Comparison of ENCODE assay signal across 11 cellular contexts in the genomic region with DNA sequence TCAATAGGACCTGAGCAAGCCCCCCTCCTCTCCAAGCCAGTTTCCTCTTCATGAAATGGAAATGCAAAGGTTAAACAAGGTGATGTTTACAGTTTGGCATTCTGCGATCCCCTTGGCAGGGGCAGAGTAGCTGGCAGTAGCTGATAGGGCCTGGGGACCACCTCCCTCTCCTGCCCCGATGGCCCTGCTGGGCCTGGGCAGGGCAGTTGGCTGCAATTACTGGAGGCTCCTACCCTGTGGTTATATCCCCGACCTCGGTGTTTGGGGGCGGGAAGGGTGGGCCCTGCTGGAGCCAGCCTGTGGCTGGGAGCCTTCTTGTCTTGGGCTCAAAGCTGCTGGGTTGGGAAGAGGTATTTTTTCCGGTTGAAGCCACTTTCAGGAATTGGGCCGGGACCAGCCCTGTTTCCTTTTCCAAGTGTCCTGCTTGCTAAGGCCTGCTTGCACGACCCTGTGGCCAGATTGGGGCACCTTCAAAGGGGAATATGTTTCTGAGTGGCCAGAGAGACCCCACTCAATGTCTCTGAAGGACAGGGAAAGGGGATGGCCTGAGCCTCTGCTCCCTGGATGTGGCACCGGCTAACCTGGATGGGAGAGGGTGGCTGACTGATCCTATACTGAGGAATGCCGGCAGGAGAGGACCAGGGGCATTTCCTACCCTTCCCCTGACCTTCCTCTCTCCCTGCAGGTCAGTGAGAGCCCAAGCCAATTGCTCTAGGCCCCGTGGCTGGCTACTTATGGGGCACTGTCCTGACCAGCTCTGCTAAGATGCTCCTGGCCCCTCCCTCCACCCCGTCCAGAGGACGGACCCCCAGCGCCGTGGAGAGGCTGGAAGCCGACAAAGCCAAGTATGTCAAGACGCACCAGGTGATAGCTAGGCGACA. TPM values are rescaled to one million over a fixed set of nuclear protein-coding genes. Genes with fewer than 3 reads are reported as not detected.
A peak's percentile ranks its signal among the peaks of the same experiment; 100 is the strongest.
DNase-seq lines count a peak whose midpoint lies in the region; ATAC-seq, FAIRE-seq and TF ChIP-seq lines count a peak whose summit lies in the region.
"Had no signal": no experiment of that assay in that cellular context is flagged by ENCODE, and none has a peak within 500 bp of the region (broad histone marks: within the 10 kb centered on the region; RNA-seq: fewer than 3 reads in every experiment).

No MANE protein-coding gene starts in this region.

- H3K4me3 Mint-ChIP-seq in chondrocyte (ENCODE audit: unreplicated experiment) = peak overlapping the region; percentile 51
- H3K4me3 Mint-ChIP-seq in stimulated activated effector memory CD8-positive, alpha-beta T cell treated with anti-CD3 and anti-CD28 coated beads, Interleukin-12 subunit alpha, Interleukin-12 subunit beta, amount 100 ng/mL, for 72 hours = peak overlapping the region; percentile 43

- no peaks in the 10 kb centered on the region for H3K36me3 ChIP-seq in HUES48 (ENCODE audit: control insufficient read depth, insufficient read depth, low read length)
- H3K36me3 ChIP-seq in left lung = no peaks in the 10 kb centered on the region

- no peaks in the 10 kb centered on the region for H3K9me3 ChIP-seq in HUES48 (ENCODE audit: control insufficient read depth, insufficient read depth, low read length)
- H3K9me3 ChIP-seq in left lung = no peaks in the 10 kb centered on the region

- H3K9ac ChIP-seq in HUES48 (ENCODE audit: low read depth, low read length) = no peak overlapping the region

- no peak for TF ChIP-seq CTCF in chondrocyte (IDR thresholded peaks at IDR 0.05)
- TF ChIP-seq CTCF in left lung (IDR thresholded peaks at IDR 0.05) = no peak

- no peaks in the 10 kb centered on the region for H3K9me3 Mint-ChIP-seq in chondrocyte (ENCODE audit: low read depth)
- H3K9me3 Mint-ChIP-seq in stimulated activated effector memory CD8-positive, alpha-beta T cell treated with anti-CD3 and anti-CD28 coated beads, Interleukin-12 subunit alpha, Interleukin-12 subunit beta, amount 100 ng/mL, for 72 hours = no peaks in the 10 kb centered on the region

- peaks cover 3% of the 10 kb centered on the region for H3K27me3 Mint-ChIP-seq in chondrocyte (ENCODE audit: low read depth)

- peak overlapping the region; percentile 58; the same call in 1 of the 2 replicates for H3K4me3 ChIP-seq in HUES48 (ENCODE audit: low read depth, low read length)
- H3K4me3 ChIP-seq in left lung = peak overlapping the region; percentile 29 to 53

- ATAC-seq in left lung = no peak
- no peak for ATAC-seq in stimulated activated effector memory CD8-positive, alpha-beta T cell treated with anti-CD3 and anti-CD28 coated beads, Interleukin-12 subunit alpha, Interleukin-12 subunit beta, amount 100 ng/mL, for 72 hours
- no peak for ATAC-seq in GM21423 (IDR thresholded peaks at IDR 0.05; ENCODE audit: unreplicated experiment)

- H3K36me3 Mint-ChIP-seq in chondrocyte (ENCODE audit: low read depth) = no peaks in the 10 kb centered on the region
- H3K36me3 Mint-ChIP-seq in stimulated activated effector memory CD8-positive, alpha-beta T cell treated with anti-CD3 and anti-CD28 coated beads, Interleukin-12 subunit alpha, Interleukin-12 subunit beta, amount 100 ng/mL, for 72 hours = no peaks in the 10 kb centered on the region

- H3K4me1 ChIP-seq in HUES48 (ENCODE audit: control insufficient read depth, insufficient read depth, low read length) (peaks cover 40% of the 10 kb centered on the region), left lung (peaks cover 0 to 30% of the 10 kb centered on the region in 2 donors)

- intact Hi-C loops in left lung (cut with DNase I) = loop anchor here in 1 of 2 donors (10.0 kb wide), 1 partner anchor 126 kb away; no protein-coding TSS in a partner anchor

- H3K27me3 ChIP-seq in HUES48 (ENCODE audit: control insufficient read depth, insufficient read depth, low read length) (peaks cover 88% of the 10 kb centered on the region), left lung (peaks cover 0 to 87% of the 10 kb centered on the region in 2 donors)

- no peak for FAIRE-seq in GM12892 (lab: Jason Lieb, UNC)
- FAIRE-seq: TTC549 had no signal

- no peak for TF ChIP-seq POLR2A in GM12892 (IDR thresholded peaks at IDR 0.05; ENCODE audit: low read depth, low read length)

- H3K4me1 Mint-ChIP-seq in chondrocyte (ENCODE audit: low read depth) = peaks cover 26% of the 10 kb centered on the region
- H3K4me1 Mint-ChIP-seq in stimulated activated effector memory CD8-positive, alpha-beta T cell treated with anti-CD3 and anti-CD28 coated beads, Interleukin-12 subunit alpha, Interleukin-12 subunit beta, amount 100 ng/mL, for 72 hours = peaks cover 15% of the 10 kb centered on the region

- H3K27ac ChIP-seq in HUES48 (ENCODE audit: low read depth, low read length) = no peak overlapping the region
- peak overlapping the region in 1 of 2 donors; percentile 50 for H3K27ac ChIP-seq in left lung

- DNase-seq in chondrocyte (ENCODE audit: low spot score) = peak; percentile 57
- DNase-seq in left lung = no peak
- DNase-seq in stimulated activated effector memory CD8-positive, alpha-beta T cell treated with anti-CD3 and anti-CD28 coated beads, Interleukin-12 subunit alpha, Interleukin-12 subunit beta, amount 100 ng/mL, for 72 hours (ENCODE audit: low spot score in 2 of 2) = no peak
- DNase-seq in inferior parietal cortex (ENCODE audit: extremely low spot score) = no peak
- no peak for DNase-seq in ureter (ENCODE audit: low spot score)
- DNase-seq in GM12892 (ENCODE audit: insufficient read length) = no peak
- DNase-seq: NCI-H2171 had no signal

- H3K27ac Mint-ChIP-seq in chondrocyte (ENCODE audit: unreplicated experiment) = no peak overlapping the region
- H3K27ac Mint-ChIP-seq in stimulated activated effector memory CD8-positive, alpha-beta T cell treated with anti-CD3 and anti-CD28 coated beads, Interleukin-12 subunit alpha, Interleukin-12 subunit beta, amount 100 ng/mL, for 72 hours = no peak overlapping the region

RNA-seq across cellular contexts. Expression of a gene that starts 1.9 kb away (rescaled TPM):
- total RNA-seq in chondrocyte = 0.22 to 0.27 TPM (median 0.23 TPM) in 3 replicates
- total RNA-seq in left lung = 1 to 10 TPM; 2.3 to 5.1 TPM
- total RNA-seq in ureter = 7.9 TPM
- not detected for polyA plus RNA-seq in GM12892 (2012; ENCODE audit: missing spikeins)

RNA-seq across cellular contexts. Expression of a gene that starts 8.0 kb away (rescaled TPM):
- total RNA-seq in chondrocyte = not detected in 3 replicates
- total RNA-seq in left lung = not detected
- total RNA-seq in ureter = not detected
- polyA plus RNA-seq in GM12892 (2012; ENCODE audit: missing spikeins) = not detected
- polyA plus RNA-seq: adipose tissue had no signal

RNA-seq across cellular contexts. Expression of a gene that starts 8.9 kb away (rescaled TPM):
- 19.6 to 27.0 TPM (median 22.4 TPM) in 3 replicates for total RNA-seq in chondrocyte
- total RNA-seq in left lung = 10 to 100 TPM; 23.2 to 32.2 TPM
- 43.2 TPM for total RNA-seq in ureter
- polyA plus RNA-seq in GM12892 (2012; ENCODE audit: missing spikeins) = 15.1 TPM

RNA-seq across cellular contexts. Expression of a gene that starts 10.9 kb away (rescaled TPM):
- total RNA-seq in chondrocyte (not detected in 3 replicates), left lung (not detected), ureter (not detected)
- 0.76 TPM for polyA plus RNA-seq in GM12892 (2012; ENCODE audit: missing spikeins)

RNA-seq across cellular contexts. Expression of a gene that starts 16.5 kb away (rescaled TPM):
- total RNA-seq in chondrocyte (0.18 to 0.80 TPM (median 0.58 TPM) in 3 replicates), left lung (10 to 100 TPM; 17.2 to 32.9 TPM), ureter (40.6 TPM)
- 1.1 TPM for polyA plus RNA-seq in GM12892 (2012; ENCODE audit: missing spikeins)
